In genomic region chr10:25174461-25175230, GRCh38 we compare ENCODE assay signal across 9 cellular contexts. TPM values are rescaled to one million over a fixed set of nuclear protein-coding genes. Genes with fewer than 3 reads are reported as not detected.
DNase-seq lines count a peak whose midpoint lies in the region; ATAC-seq, FAIRE-seq and TF ChIP-seq lines count a peak whose summit lies in the region.
"Had no signal": no experiment of that assay in that cellular context is flagged by ENCODE, and none has a peak within 500 bp of the region (broad histone marks: within the 10 kb centered on the region; RNA-seq: fewer than 3 reads in every experiment).

TSS of gene GPR158 (plus strand) at chr10:25175001. CDS start at chr10:25175421, 420 bp downstream.

- H3K4me1 ChIP-seq in SK-N-SH (ENCODE audit: control insufficient read depth in 1 of 2, insufficient read depth in 2 of 2, low read depth in 1 of 2, low read length in 1 of 2), result peaks cover 0 to 13% of the 10 kb centered on the region in 2 experiments; a peak in 1 of 4 replicates
- H3K4me1 ChIP-seq in astrocyte (ENCODE audit: insufficient read depth, low read length), result peaks cover 11% of the 10 kb centered on the region
- H3K4me1 ChIP-seq in pancreas, result peaks cover 0 to 12% (median 9%) of the 10 kb centered on the region in 3 donors
- peaks cover 8 to 22% (median 16%) of the 10 kb centered on the region in 4 donors for H3K4me1 ChIP-seq in transverse colon

- no peak for TF ChIP-seq POLR2A in transverse colon (IDR thresholded peaks at IDR 0.05)

- ATAC-seq in left cardiac atrium (peak; percentile 94 to 98), pancreas (peak; percentile 96 to 97 (median 96)), HG02870 (IDR thresholded peaks at IDR 0.05; ENCODE audit: unreplicated experiment) (no peak)

- H3K4me1 Mint-ChIP-seq in astrocyte (ENCODE audit: low read depth, unreplicated experiment), result no peaks in the 10 kb centered on the region

- no peaks in the 10 kb centered on the region for H3K9me3 Mint-ChIP-seq in astrocyte (ENCODE audit: unreplicated experiment)

- peaks cover 22% of the 10 kb centered on the region for H3K27me3 ChIP-seq in SK-N-SH (ENCODE audit: insufficient read depth)
- peaks cover 25% of the 10 kb centered on the region for H3K27me3 ChIP-seq in astrocyte (ENCODE audit: insufficient read depth, low read length)
- peaks cover 0 to 42% (median 13%) of the 10 kb centered on the region in 4 donors for H3K27me3 ChIP-seq in pancreas
- H3K27me3 ChIP-seq in transverse colon, result peaks cover 59% of the 10 kb centered on the region

- H3K79me2 ChIP-seq in SK-N-SH (ENCODE audit: insufficient read depth), result no peaks in the 10 kb centered on the region
- no peaks in the 10 kb centered on the region for H3K79me2 ChIP-seq in astrocyte (ENCODE audit: insufficient read depth, low read length)

- FAIRE-seq in astrocyte (lab: Jason Lieb, UNC), result no peak
- no peak for FAIRE-seq in pancreas (lab: Jason Lieb, UNC)
- FAIRE-seq: colon had no signal

- no peak within 1 kb of the TSS for H3K9ac ChIP-seq in SK-N-SH
- no peak within 1 kb of the TSS for H3K9ac ChIP-seq in astrocyte (ENCODE audit: low read length)

- H3K4me3 Mint-ChIP-seq in astrocyte (ENCODE audit: unreplicated experiment), result peak within 1 kb of the TSS; percentile 86

- POLR2A ChIA-PET in SK-N-SH (lab: Yijun Ruan, JAX), result interaction anchor here (1.0 kb wide), 1 partner anchor 158 kb away, joined by 4 read pairs; the partner anchor contains the start of genes ENKUR and THNSL1

- H3K9me2 ChIP-seq in SK-N-SH, result no peaks in the 10 kb centered on the region

- H4K20me1 ChIP-seq in SK-N-SH (ENCODE audit: insufficient read depth), result no peaks in the 10 kb centered on the region
- H4K20me1 ChIP-seq in astrocyte (ENCODE audit: insufficient read depth, low read length), result no peaks in the 10 kb centered on the region

- TF ChIP-seq RAD21 in SK-N-SH (IDR thresholded peaks at IDR 0.05; ENCODE audit: low read length), result no peak

- H3K27me3 Mint-ChIP-seq in astrocyte (ENCODE audit: low read depth, unreplicated experiment), result peaks cover 26% of the 10 kb centered on the region

- H3F3A ChIP-seq in SK-N-SH (replicated peaks; ENCODE audit: insufficient read depth), result no peaks in the 10 kb centered on the region

- 2% methylated on average over 26 of the region's 83 CpGs for WGBS in SK-N-SH (ENCODE audit: low lambda C conversion rate)
- 1 to 2% methylated on average over 73 to 83 of the region's 83 CpGs for WGBS in pancreas, 2 donors
- 17% methylated on average over 70 of the region's 83 CpGs; no CpG with 5 or more reads in 1 of the 2 donors for WGBS in transverse colon (ENCODE audit: low coverage in 1 of 2), 2 donors

- DNase-seq in GM13976 (ENCODE audit: low spot score), result peak; percentile 74
- DNase-seq in LoVo (ENCODE audit: low spot score), result peak; percentile 79
- peak; percentile 90 for DNase-seq in SK-N-SH
- peak; percentile 97 for DNase-seq in astrocyte (ENCODE audit: low read depth)
- peak; percentile 89 for DNase-seq in left cardiac atrium
- peak; percentile 88 to 95 (median 93) for DNase-seq in pancreas
- peak; percentile 86 for DNase-seq in transverse colon

- H3K36me3 ChIP-seq in SK-N-SH (replicated peaks in 1 of 2; ENCODE audit: control insufficient read depth in 1 of 2, insufficient read depth in 2 of 2, low read length in 1 of 2) (no peaks in the 10 kb centered on the region), astrocyte (ENCODE audit: insufficient read depth, low read length) (no peaks in the 10 kb centered on the region), pancreas (no peaks in the 10 kb centered on the region), transverse colon (no peaks in the 10 kb centered on the region)

- CTCF ChIA-PET in SK-N-SH (lab: Yijun Ruan, JAX), result interaction anchor here (0.7 to 2.4 kb wide), 3 partner anchors 10 to 93 kb away, joined by 3 to 10 read pairs (median 3); no protein-coding TSS in a partner anchor

- H3K27ac ChIP-seq in SK-N-SH (ENCODE audit: low read depth in 2 of 2, low read length in 1 of 2) (no peak within 1 kb of the TSS), astrocyte (ENCODE audit: low read depth, low read length) (no peak within 1 kb of the TSS), pancreas (no peak within 1 kb of the TSS), transverse colon (peak within 1 kb of the TSS in 2 of 4 donors; percentile 8 to 34)

- H3K9me3 ChIP-seq in SK-N-SH (no peaks in the 10 kb centered on the region), astrocyte (ENCODE audit: insufficient read depth, low read depth, low read length) (no peaks in the 10 kb centered on the region), pancreas (no peaks in the 10 kb centered on the region), transverse colon (no peaks in the 10 kb centered on the region)

- no peak within 1 kb of the TSS for H3K27ac Mint-ChIP-seq in astrocyte (ENCODE audit: unreplicated experiment)

- TF ChIP-seq EP300 in SK-N-SH (IDR thresholded peaks at IDR 0.05; ENCODE audit: borderline replicate concordance in 1 of 2, low read depth in 1 of 2, low read length in 1 of 2) (no peak), transverse colon (IDR thresholded peaks at IDR 0.05; ENCODE audit: low read depth) (no peak)

- H3K36me3 Mint-ChIP-seq in astrocyte (ENCODE audit: low read depth, unreplicated experiment), result no peaks in the 10 kb centered on the region

- in situ Hi-C loops in GM13976 (cut with MboI; ENCODE audit: low sequenced_read_pairs, unreplicated experiment) (no loop called here), transverse colon (cut with MboI; ENCODE audit: low pct_ligation_motif_present in 1 of 4, low pct_unique_long_range_greater_than_20kb in 1 of 4, low sequenced_read_pairs in 3 of 4) (no loop called here)

- TF ChIP-seq CTCF in GM13976 (IDR thresholded peaks at IDR 0.05; ENCODE audit: borderline replicate concordance, control extremely low read depth, extremely low read depth, insufficient read depth, missing control alignments) (no peak), SK-N-SH (IDR thresholded peaks at IDR 0.05) (no peak), astrocyte (IDR thresholded peaks at IDR 0.05; ENCODE audit: insufficient read depth, low read depth, low read length) (no peak), pancreas (IDR thresholded peaks at IDR 0.05) (no peak), transverse colon (IDR thresholded peaks at IDR 0.05) (no peak)

- H3K4me2 ChIP-seq in SK-N-SH (peak within 1 kb of the TSS; percentile 92), astrocyte (ENCODE audit: low read length) (peak within 1 kb of the TSS; percentile 93)

- intact Hi-C loops in left cardiac atrium (cut with DNase I) (no loop called here), pancreas (cut with DNase I) (no loop called here), transverse colon (cut with DNase I; ENCODE audit: low total_unique reads) (no loop called here)

- peak within 1 kb of the TSS; percentile 59 to 60 for H3K4me3 ChIP-seq in SK-N-SH (ENCODE audit: low read depth in 2 of 2, low read length in 1 of 2)
- peak within 1 kb of the TSS; percentile 58 for H3K4me3 ChIP-seq in astrocyte (ENCODE audit: insufficient read depth, low read depth, low read length)
- peak within 1 kb of the TSS; percentile 44 to 71 (median 50) for H3K4me3 ChIP-seq in pancreas
- H3K4me3 ChIP-seq in transverse colon, result peak within 1 kb of the TSS; percentile 18 to 57 (median 38)

- H2AFZ ChIP-seq in SK-N-SH (ENCODE audit: low read depth) (peak within 1 kb of the TSS; percentile 80), astrocyte (ENCODE audit: low read depth, low read length) (peak within 1 kb of the TSS; percentile 86)

TF ChIP-seq in SK-N-SH, 30 proteins besides CTCF, POLR2A, EP300 and RAD21 (continues in another document):
- TF ChIP-seq GABPA (IDR thresholded peaks at IDR 0.05; ENCODE audit: low read depth), result no peak
- TF ChIP-seq NFIC (IDR thresholded peaks at IDR 0.05; ENCODE audit: borderline replicate concordance), result no peak
- no peak for TF ChIP-seq RXRA (IDR thresholded peaks at IDR 0.05; ENCODE audit: borderline replicate concordance, low read depth)
- peak; percentile 14; the same call in 1 of the 2 replicates for TF ChIP-seq YY1 (IDR thresholded peaks at IDR 0.05; ENCODE audit: low read depth)
- TF ChIP-seq FOXJ3 (CRISPR knock-in tag; IDR thresholded peaks at IDR 0.05), result no peak
- no peak for TF ChIP-seq MXI1 (IDR thresholded peaks at IDR 0.05; ENCODE audit: low read depth, low read length)
- TF ChIP-seq SIN3A (IDR thresholded peaks at IDR 0.05; ENCODE audit: borderline replicate concordance, low read depth, low read length), result peak; percentile 59; the same call in 1 of the 2 replicates
- peak; percentile 100 for TF ChIP-seq PBX3 (IDR thresholded peaks at IDR 0.05)

RNA-seq across cellular contexts. Expression of gene GPR158, which starts in this region (rescaled TPM):
- polyA plus RNA-seq in SK-N-SH (2012; rRNA removed), result not detected in 2 replicates
- under 0.01 TPM in 1 of 2 replicates, not detected in the other for polyA plus RNA-seq in SK-N-SH (2012; cell fraction: cytosol; rRNA removed)
- polyA plus RNA-seq in SK-N-SH (2012; cell fraction: nucleus; rRNA removed), result 0.01 TPM in 1 of 2 replicates, not detected in the other
- total RNA-seq in astrocyte, result 0.12 and 0.27 TPM in 2 replicates
- total RNA-seq in left cardiac atrium, result under 1 TPM in 1 of 2 donors, not detected in 1; 0.05 TPM
- under 1 TPM; 0.06 to 0.37 (median 0.24) TPM for total RNA-seq in pancreas
- 1 to 10 TPM in 1 of 2 donors, under 1 TPM in 1; 0.11 to 1.2 TPM for polyA plus RNA-seq in pancreas
- under 1 TPM in 2 of 4 donors, not detected in 2; 0.16 to 0.27 TPM for total RNA-seq in transverse colon

Comparison
In these comparisons a context has a peak if more than half of its experiments do, and no peak if none do; other contexts are left out.
1. Peak in DNase-seq, H3K4me3 ChIP-seq and H3K4me2 ChIP-seq in SK-N-SH; RNA of the gene not detected or under 1 TPM.
2. Peak in DNase-seq, H3K4me3 ChIP-seq and H3K4me2 ChIP-seq in astrocyte; RNA of the gene not detected or under 1 TPM.
3. Peak in DNase-seq and ATAC-seq in left cardiac atrium; RNA of the gene not detected or under 1 TPM.
4. Peak in DNase-seq and H3K4me3 ChIP-seq in transverse colon; RNA of the gene not detected or under 1 TPM.